ENCODE assay signal across 14 cellular contexts in genomic region chr11:7348432-7349298, GRCh38.
DNase-seq lines count a peak whose midpoint lies in the region; ATAC-seq lines count a peak whose summit lies in the region.
"Had no signal": no experiment of that assay in that cellular context is flagged by ENCODE, and none has a peak within 500 bp of the region (broad histone marks: within the 10 kb centered on the region; RNA-seq: fewer than 3 reads in every experiment).

No MANE protein-coding gene starts in this region.

- peak; percentile 52 for DNase-seq in DMS53 treated with DMSO at 0.1 percent for 48 hours (lab: John Stamatoyannopoulos, UW; ENCODE audit: unreplicated experiment)
- DNase-seq in M059J (ENCODE audit: low read depth): peak; percentile 32
- DNase-seq in amniotic epithelial cell (ENCODE audit: low read depth): peak; percentile 12
- peak; percentile 73 for DNase-seq in islet precursor cell
- no peak for DNase-seq in glomerular visceral epithelial cell (ENCODE audit: extremely low spot score)
- DNase-seq in NCI-H526 (lab: John Stamatoyannopoulos, UW): no peak
- DNase-seq: activated CD8-positive, alpha-beta T cell treated with anti-CD3 and anti-CD28 coated beads for 36 hours; esophagus squamous epithelium; HFFc6; IMR-90; NCI-H1694; stimulated activated naive CD8-positive, alpha-beta T cell treated with anti-CD3 and anti-CD28 coated beads, Interleukin-15, amount 100 ng/mL, for 72 hours had no signal

- ATAC-seq in HG03521 (IDR thresholded peaks at IDR 0.05; ENCODE audit: unreplicated experiment) (no peak), GM21381 (IDR thresholded peaks at IDR 0.05; ENCODE audit: unreplicated experiment) (no peak)
- ATAC-seq: activated CD8-positive, alpha-beta T cell treated with anti-CD3 and anti-CD28 coated beads for 36 hours; stimulated activated naive CD8-positive, alpha-beta T cell treated with anti-CD3 and anti-CD28 coated beads, Interleukin-15, amount 100 ng/mL, for 72 hours had no signal

Comparison
In these comparisons a context has a peak if more than half of its experiments do, and no peak if none do; other contexts are left out.
1. DNase-seq: peak in DMS53 treated with DMSO at 0.1 percent for 48 hours (single experiment), M059J (single experiment), amniotic epithelial cell (single experiment) and islet precursor cell (single experiment); none in glomerular visceral epithelial cell (single experiment) and NCI-H526 (0 of 2).